ENCODE assay signal across 22 cellular contexts in the genomic region with DNA sequence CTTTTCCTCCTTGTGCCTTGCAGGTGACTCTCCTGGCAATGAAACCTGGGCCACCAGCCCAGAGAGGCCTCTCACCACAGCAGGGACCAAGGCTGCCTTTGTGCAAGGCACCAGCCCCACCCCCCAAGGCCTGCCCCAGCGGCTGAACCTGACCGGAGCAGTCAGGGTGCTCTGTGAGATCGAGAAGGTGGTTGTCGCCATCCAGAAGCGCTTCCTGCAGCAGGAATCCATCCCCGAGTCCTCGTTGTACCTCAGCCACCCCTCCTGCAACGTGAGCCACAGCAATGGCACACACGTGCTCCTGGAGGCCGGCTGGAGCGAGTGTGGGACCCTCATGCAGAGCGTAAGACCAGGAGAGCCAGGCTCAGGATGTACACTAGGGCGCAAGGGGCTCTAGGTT. TPM values are rescaled to one million over a fixed set of nuclear protein-coding genes. Genes with fewer than 3 reads are reported as not detected.
DNase-seq lines count a peak whose midpoint lies in the region; ATAC-seq, FAIRE-seq and TF ChIP-seq lines count a peak whose summit lies in the region.
"Had no signal": no experiment of that assay in that cellular context is flagged by ENCODE, and none has a peak within 500 bp of the region (broad histone marks: within the 10 kb centered on the region; RNA-seq: fewer than 3 reads in every experiment).

No MANE protein-coding gene starts in this region.

- DNase-seq in NCI-H345 treated with DMSO at 0.1 percent for 48 hours (lab: John Stamatoyannopoulos, UW; ENCODE audit: unreplicated experiment) (peak; percentile 24), H1 (ENCODE audit: low read depth in 1 of 2, low spot score in 2 of 2) (no peak), upper lobe of left lung (peak; percentile 54 to 58), HuH-7 (ENCODE audit: low spot score) (no peak), substantia nigra (lab: John Stamatoyannopoulos, UW) (no peak)
- DNase-seq in activated CD8-positive, alpha-beta memory T cell treated with anti-CD3 and anti-CD28 coated beads, Interleukin-2, amount 50 U/mL, for 48 hours, result no peak
- DNase-seq: ACHN; AML-193; Caco-2; CD4-positive, CD25-positive, alpha-beta regulatory T cell; DMS153; NCI-H1417; NCI-H187 treated with DMSO at 0.1 percent for 48 hours; NCI-H2171 treated with DMSO at 0.1 percent for 48 hours; NCI-H526; NK-92 treated with Interleukin-12 subunit alpha and Interleukin-12 subunit beta, amount 100 ng/mL, for 24 hours; PC-3; SJCRH30; T-helper 2 cell had no signal

- H2BK12ac ChIP-seq in H1 (ENCODE audit: low read depth, low read length), result 0 out of 2 replicates have a peak overlapping the region, but pooled peaks have one; percentile 9

- no peak overlapping the region; the same call in 1 of the 2 replicates for H4K8ac ChIP-seq in H1 (ENCODE audit: extremely low read depth, insufficient read depth, low read length)

- H3K4me3 ChIP-seq in Loucy (ENCODE audit: low read length, poor library complexity, severe bottlenecking) (peak overlapping the region; percentile 64), H1 (ENCODE audit: extremely low read depth in 1 of 4, insufficient read depth in 2 of 4, low read depth in 3 of 4, low read length in 4 of 4) (no peak overlapping the region), upper lobe of left lung (no peak overlapping the region)
- H3K4me3 ChIP-seq: HAP-1, SJCRH30 had no signal

- H3K79me1 ChIP-seq in H1 (ENCODE audit: low read depth, low read length), result no peaks in the 10 kb centered on the region

- no peak overlapping the region for H3K56ac ChIP-seq in H1 (replicated peaks; ENCODE audit: insufficient read length, low read depth, low read length)

- TF ChIP-seq EP300 in H1 (IDR thresholded peaks at IDR 0.05; ENCODE audit: borderline replicate concordance in 1 of 2, low read depth in 2 of 2, low read length in 2 of 2) (no peak), upper lobe of left lung (IDR thresholded peaks at IDR 0.05) (no peak)

- H4K91ac ChIP-seq in H1 (replicated peaks; ENCODE audit: insufficient read length, low read length), result peak overlapping the region; percentile 23

- POLR2A ChIA-PET in H1 (lab: Charles Lee; ENCODE audit: partially characterized antibody), result no interaction called here

- no peaks in the 10 kb centered on the region for H3K9me2 ChIP-seq in Loucy (replicated peaks; ENCODE audit: low read depth, low read length)

- H3K79me2 ChIP-seq in Loucy (ENCODE audit: insufficient read depth, low read length) (peaks cover 74% of the 10 kb centered on the region), H1 (ENCODE audit: control insufficient read depth in 1 of 2, insufficient read depth in 2 of 2, low read length in 2 of 2) (no peaks in the 10 kb centered on the region)

- H3K27ac ChIP-seq in H1 (ENCODE audit: low read depth, low read length), result no peak overlapping the region
- H3K27ac ChIP-seq in upper lobe of left lung, result no peak overlapping the region
- H3K27ac ChIP-seq in substantia nigra (ENCODE audit: low read depth, low read length, poor library complexity, severe bottlenecking), result no peak overlapping the region
- H3K27ac ChIP-seq: SJCRH30 had no signal

- H3K27me3 ChIP-seq in Loucy (ENCODE audit: insufficient read depth, low read length, poor library complexity, severe bottlenecking), result no peaks in the 10 kb centered on the region
- H3K27me3 ChIP-seq in H1 (replicated peaks in 1 of 4; ENCODE audit: control insufficient read depth in 3 of 4, extremely low read depth in 1 of 4, insufficient read depth in 3 of 4, low read length in 3 of 4), result no peaks in the 10 kb centered on the region; a peak in 2 of 7 replicates
- H3K27me3 ChIP-seq in upper lobe of left lung, result peaks cover 0 to 2% (median 0%) of the 10 kb centered on the region in 4 donors
- H3K27me3 ChIP-seq: SJCRH30 had no signal

- FAIRE-seq in H1 (lab: Jason Lieb, UNC), result no peak

- H2BK5ac ChIP-seq in H1 (ENCODE audit: low read depth, low read length), result no peak overlapping the region

- H2AK5ac ChIP-seq in H1 (ENCODE audit: low read depth, low read length), result no peak overlapping the region

- H3K9ac ChIP-seq in Loucy (ENCODE audit: low read depth, low read length, poor library complexity, severe bottlenecking) (peak overlapping the region; percentile 92), H1 (replicated peaks in 1 of 4; ENCODE audit: extremely low read depth in 1 of 4, low read depth in 3 of 4, low read length in 3 of 4) (no peak overlapping the region; a peak in 1 of 7 replicates)

- CTCF ChIA-PET in H1 (lab: Charles Lee; ENCODE audit: partially characterized antibody), result interaction anchor here (3.5 kb wide), 1 partner anchor 15 kb away, joined by 22 read pairs; no protein-coding TSS in a partner anchor

- no peak for TF ChIP-seq RAD21 in H1 (IDR thresholded peaks at IDR 0.05 in 1 of 2, conservative IDR thresholded peaks at IDR 0.05 in 1 of 2; ENCODE audit: low read depth in 2 of 2, low read length in 2 of 2)

- H3K14ac ChIP-seq in H1 (ENCODE audit: insufficient read length), result no peak overlapping the region

- 83% methylated on average over 11 of the region's 13 CpGs; no CpG with 5 or more reads in 1 of the 2 experiments for WGBS in H1 (ENCODE audit: extremely low coverage in 1 of 2, insufficient coverage in 1 of 2, insufficient read length in 1 of 2, insufficient replicate concordance in 2 of 2, low coverage in 1 of 2, low lambda C conversion rate in 2 of 2, missing lambda C conversion rate in 1 of 2), 2 experiments
- 60% methylated on average over 12 of the region's 13 CpGs; no CpG with 5 or more reads in 1 of the 2 donors for WGBS in upper lobe of left lung, 2 donors

- no peak overlapping the region for H3K18ac ChIP-seq in H1 (ENCODE audit: extremely low read depth, low read length)

- peak overlapping the region; percentile 76 for H3K4me2 ChIP-seq in Loucy (ENCODE audit: low read depth, low read length, poor library complexity, severe bottlenecking)
- no peak overlapping the region for H3K4me2 ChIP-seq in H1 (ENCODE audit: insufficient read depth in 1 of 2, low read depth in 2 of 2, low read length in 2 of 2)

- H3K36me3 ChIP-seq in Loucy (ENCODE audit: insufficient read depth, low read length) (no peaks in the 10 kb centered on the region), H1 (ENCODE audit: control insufficient read depth in 2 of 4, insufficient read depth in 4 of 4, low read length in 3 of 4) (no peaks in the 10 kb centered on the region; a peak in 1 of 8 replicates), upper lobe of left lung (no peaks in the 10 kb centered on the region)
- H3K36me3 ChIP-seq: HAP-1, SJCRH30 had no signal

- peaks cover 15% of the 10 kb centered on the region for H3F3A ChIP-seq in Loucy (ENCODE audit: low read depth)

- no peak overlapping the region for H2BK15ac ChIP-seq in H1 (ENCODE audit: low read length)

- H4K20me1 ChIP-seq in Loucy (ENCODE audit: insufficient read depth, low read length, poor library complexity, severe bottlenecking), result no peaks in the 10 kb centered on the region
- H4K20me1 ChIP-seq in H1 (replicated peaks in 1 of 2; ENCODE audit: control insufficient read depth in 1 of 2, insufficient read depth in 2 of 2, low read length in 2 of 2), result peaks cover 0 to 6% of the 10 kb centered on the region in 2 experiments

- H2BK20ac ChIP-seq in H1 (ENCODE audit: low read length), result no peak overlapping the region

- H2BK120ac ChIP-seq in H1 (replicated peaks; ENCODE audit: low read depth, low read length), result no peak overlapping the region

- H4K5ac ChIP-seq in H1 (ENCODE audit: insufficient read length, low read depth, low read length), result no peak overlapping the region

- H3K9me3 ChIP-seq in Loucy (ENCODE audit: insufficient read depth, low read depth, low read length), result no peaks in the 10 kb centered on the region
- no peaks in the 10 kb centered on the region for H3K9me3 ChIP-seq in H1 (ENCODE audit: insufficient read depth in 2 of 2, low read depth in 1 of 2, low read length in 1 of 2)
- no peaks in the 10 kb centered on the region for H3K9me3 ChIP-seq in upper lobe of left lung
- H3K9me3 ChIP-seq: Caco-2, HAP-1, SJCRH30 had no signal

- no peak for TF ChIP-seq POLR2A in H1 (IDR thresholded peaks at IDR 0.05; ENCODE audit: control extremely low read depth in 1 of 2, low read depth in 2 of 2, low read length in 2 of 2)
- no peak for TF ChIP-seq POLR2A in upper lobe of left lung (IDR thresholded peaks at IDR 0.05)

- H2AFZ ChIP-seq in Loucy (ENCODE audit: low read length) (no peak overlapping the region), H1 (ENCODE audit: low read length) (no peak overlapping the region; the same call in 1 of the 2 replicates)

- no peak for TF ChIP-seq CTCF in Loucy (conservative IDR thresholded peaks at IDR 0.05; ENCODE audit: low read length)
- TF ChIP-seq CTCF in H1 (IDR thresholded peaks at IDR 0.05; ENCODE audit: control extremely low read depth in 1 of 3, insufficient read depth in 1 of 3, low read depth in 1 of 3, low read length in 3 of 3), result no peak
- no peak for TF ChIP-seq CTCF in upper lobe of left lung (IDR thresholded peaks at IDR 0.05)

- H3K4me1 ChIP-seq in Loucy (ENCODE audit: insufficient read depth, low read length, poor library complexity, severe bottlenecking), result peaks cover 92% of the 10 kb centered on the region
- H3K4me1 ChIP-seq in H1 (replicated peaks in 1 of 4; ENCODE audit: control insufficient read depth in 3 of 4, insufficient read depth in 4 of 4, low read length in 3 of 4), result peaks cover 0 to 6% (median 4%) of the 10 kb centered on the region in 4 experiments; a peak in 4 of 7 replicates
- H3K4me1 ChIP-seq in upper lobe of left lung, result peaks cover 0 to 28% (median 22%) of the 10 kb centered on the region in 4 donors
- H3K4me1 ChIP-seq: HAP-1 had no signal

- no peak for ATAC-seq in upper lobe of left lung (ENCODE audit: low FRiP score in 2 of 2)
- ATAC-seq: PC-3 had no signal

- no peak overlapping the region for H3K23ac ChIP-seq in H1 (ENCODE audit: insufficient read length)

- no peak overlapping the region for H3K4ac ChIP-seq in H1 (replicated peaks; ENCODE audit: insufficient read length, low read depth, low read length)

- H3K23me2 ChIP-seq in H1 (ENCODE audit: low read depth, low read length), result peaks cover 3% of the 10 kb centered on the region; the same call in 1 of the 2 replicates

TF ChIP-seq in H1, 55 proteins besides CTCF, POLR2A, EP300 and RAD21 (continues in another document):
- TF ChIP-seq BCL11A (IDR thresholded peaks at IDR 0.05; ENCODE audit: low read depth in 2 of 2, low read length in 2 of 2) (no peak), SIX5 (IDR thresholded peaks at IDR 0.05; ENCODE audit: low read depth, low read length) (no peak), KDM4A (IDR thresholded peaks at IDR 0.05; ENCODE audit: low read depth, low read length, severe bottlenecking) (no peak)

RNA-seq across cellular contexts. Expression of gene UMODL1, which starts 51.7 kb away (rescaled TPM):
- total RNA-seq in H1 (2021; fragmentation: NEBNext Ultra II Directional; extraction: Animal tissue kit (Norgen Biotek cat#: 25700)), result not detected in 2 replicates
- polyA plus RNA-seq in H1 (2011; rRNA removed), result 0.02 TPM in 1 of 2 replicates, not detected in the other
- not detected for polyA plus RNA-seq in H1 (2011; cell fraction: cytosol; rRNA removed)
- not detected for polyA plus RNA-seq in H1 (2011; cell fraction: nucleus; rRNA removed)
- polyA plus RNA-seq in H1 (2012, experiment 1 of 2), result not detected in 4 replicates
- not detected for polyA plus RNA-seq in H1 (2012, experiment 2 of 2)
- not detected for polyA plus RNA-seq in H1 (2013, experiment 1 of 2)
- polyA plus RNA-seq in H1 (2013, experiment 2 of 2), result not detected
- not detected in 2 replicates for polyA minus RNA-seq in H1 (2011; rRNA and poly(A)+ RNA removed)
- not detected for polyA minus RNA-seq in H1 (2011; cell fraction: cytosol; rRNA and poly(A)+ RNA removed)
- not detected for polyA minus RNA-seq in H1 (2011; cell fraction: nucleus; rRNA and poly(A)+ RNA removed)
- 1 to 10 TPM in 2 of 6 donors, under 1 TPM in 3, not detected in 1; 0.07 to 6.3 (median 0.59) TPM for total RNA-seq in upper lobe of left lung
- total RNA-seq: LHCN-M2, PC-3 had no signal

Comparison
In these comparisons a context has a peak if more than half of its experiments do, and no peak if none do; other contexts are left out.
1. DNase-seq: peak in NCI-H345 treated with DMSO at 0.1 percent for 48 hours (single experiment) and upper lobe of left lung (2 of 2); none in H1 (0 of 2), activated CD8-positive, alpha-beta memory T cell treated with anti-CD3 and anti-CD28 coated beads, Interleukin-2, amount 50 U/mL, for 48 hours (single experiment), HuH-7 (single experiment) and substantia nigra (0 of 49).